10 cellular contexts compared by ENCODE assay signal in the genomic region with DNA sequence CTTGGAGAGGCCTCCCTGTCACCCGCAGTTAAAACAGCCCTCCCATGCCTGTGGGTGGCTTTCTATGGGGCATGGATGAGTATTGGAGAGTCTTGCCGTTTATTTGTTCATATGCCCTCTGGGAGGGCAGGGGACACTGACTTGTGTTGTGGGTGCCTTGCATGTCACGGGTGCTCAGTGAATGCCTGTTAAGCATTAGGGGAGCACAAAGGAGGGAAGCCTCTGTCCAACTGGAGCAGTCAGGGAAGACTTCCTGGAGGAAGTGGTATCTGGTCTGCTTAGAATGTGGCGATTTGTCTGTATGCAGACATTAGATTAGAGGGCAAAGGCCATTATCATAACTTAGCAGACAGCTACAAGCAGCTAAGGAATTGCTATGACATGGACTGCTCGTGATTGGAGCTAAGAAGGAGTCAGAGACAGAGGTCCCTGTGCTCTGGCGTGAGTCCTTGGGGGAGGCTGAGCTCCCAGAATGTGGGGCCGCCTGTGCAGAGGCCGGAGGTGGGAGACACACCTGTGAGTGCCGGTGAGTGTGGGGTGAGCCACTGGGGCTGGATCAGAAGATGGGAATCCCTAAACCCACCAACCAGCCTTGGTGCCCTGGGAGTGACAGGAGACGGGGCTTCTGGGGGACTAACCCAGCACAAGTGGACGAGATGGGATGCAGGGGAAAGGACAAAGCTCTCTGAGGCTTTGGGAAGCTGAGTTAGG.
DNase-seq lines count a peak whose midpoint lies in the region; ATAC-seq, FAIRE-seq and TF ChIP-seq lines count a peak whose summit lies in the region.
"Had no signal": no experiment of that assay in that cellular context is flagged by ENCODE, and none has a peak within 500 bp of the region (broad histone marks: within the 10 kb centered on the region; RNA-seq: fewer than 3 reads in every experiment).

No MANE protein-coding gene starts in this region.

- H2AFZ ChIP-seq in HepG2 (ENCODE audit: low read length) = no peak overlapping the region

- no peaks in the 10 kb centered on the region for H3K9me3 Mint-ChIP-seq in IgD-negative memory B cell
- no peaks in the 10 kb centered on the region for H3K9me3 Mint-ChIP-seq in activated naive CD8-positive, alpha-beta T cell treated with anti-CD3 and anti-CD28 coated beads, Interleukin-2, amount 10 ng/mL, durations not matched to agents 7 days and 5 days

- no peak for DNase-seq in activated naive CD8-positive, alpha-beta T cell treated with anti-CD3 and anti-CD28 coated beads, Interleukin-2, amount 10 ng/mL, durations not matched to agents 7 days and 5 days
- DNase-seq in HepG2 (ENCODE audit: low spot score) (no peak), D341Med (ENCODE audit: low spot score) (no peak), HCEC 1CT (no peak), dermis blood vessel endothelial cell (no peak)
- DNase-seq: NCI-H187 treated with DMSO at 0.1 percent for 48 hours had no signal

- no peak overlapping the region for H3K4me2 ChIP-seq in HepG2 (ENCODE audit: low read depth, low read length)

- peak overlapping the region; percentile 7 for H3K27ac ChIP-seq in HepG2 (ENCODE audit: extremely low read length, insufficient read depth, low read length)
- peak overlapping the region; percentile 100 for H3K27ac ChIP-seq in stomach smooth muscle (ENCODE audit: low read length)

- H3K27me3 ChIP-seq in HepG2 (ENCODE audit: control insufficient read depth in 1 of 2, insufficient read depth in 2 of 2, low read length in 2 of 2) = no peaks in the 10 kb centered on the region
- H3K27me3 ChIP-seq in stomach smooth muscle (ENCODE audit: control insufficient read depth in 1 of 2, insufficient read depth in 2 of 2, low read length in 2 of 2) = no peaks in the 10 kb centered on the region

- H3K9me3 ChIP-seq in HepG2 (ENCODE audit: low read length) (no peaks in the 10 kb centered on the region), stomach smooth muscle (ENCODE audit: control insufficient read depth in 2 of 2, low read length in 2 of 2) (no peaks in the 10 kb centered on the region)

- peaks cover 35 to 48% (median 47%) of the 10 kb centered on the region in 3 donors for H3K4me1 Mint-ChIP-seq in IgD-negative memory B cell
- peaks cover 53% of the 10 kb centered on the region for H3K4me1 Mint-ChIP-seq in activated naive CD8-positive, alpha-beta T cell treated with anti-CD3 and anti-CD28 coated beads, Interleukin-2, amount 10 ng/mL, durations not matched to agents 7 days and 5 days

- peaks cover 63% of the 10 kb centered on the region for H3K4me1 ChIP-seq in HepG2 (ENCODE audit: insufficient read depth, low read length)
- peaks cover 91% of the 10 kb centered on the region for H3K4me1 ChIP-seq in stomach smooth muscle (ENCODE audit: control insufficient read depth, insufficient read depth, low read length)

- TF ChIP-seq POLR2A in HepG2 (IDR thresholded peaks at IDR 0.05; ENCODE audit: insufficient read depth in 1 of 2, low read depth in 2 of 2, low read length in 2 of 2) = no peak

- H3K4me3 Mint-ChIP-seq in IgD-negative memory B cell = peak overlapping the region in 3 of 4 donors; percentile 63 to 72 (median 71)
- H3K4me3 Mint-ChIP-seq in activated naive CD8-positive, alpha-beta T cell treated with anti-CD3 and anti-CD28 coated beads, Interleukin-2, amount 10 ng/mL, durations not matched to agents 7 days and 5 days = peak overlapping the region; percentile 62

- no TSS peak for BruUV-seq in HepG2 (replicated peaks; lab: Mats Ljungman, UMichigan)

- peaks cover 74% of the 10 kb centered on the region for H4K20me1 ChIP-seq in HepG2 (ENCODE audit: insufficient read depth, low read length)

- in situ Hi-C loops in HepG2 (cut with HindIII; ENCODE audit: extremely low pct_ligation_motif_present, low pct_unique_long_range_greater_than_20kb) = loop anchor here (5.0 kb wide), 2 partner anchors 70 to 95 kb away; no protein-coding TSS in a partner anchor

- no peak overlapping the region for H3K4me3 ChIP-seq in HepG2 (replicated peaks in 1 of 3; ENCODE audit: insufficient read depth in 1 of 3, low read depth in 2 of 3, low read length in 3 of 3)
- H3K4me3 ChIP-seq in stomach smooth muscle (ENCODE audit: low read length in 2 of 2) = peak overlapping the region in 1 of 2 donors; percentile 64

- TF ChIP-seq CTCF in HepG2 (CRISPR knock-in tag; IDR thresholded peaks at IDR 0.05) = no peak

- H3K9ac ChIP-seq in HepG2 (ENCODE audit: insufficient read depth, low read depth, low read length) (no peak overlapping the region), stomach smooth muscle (ENCODE audit: low read length in 2 of 2) (peak overlapping the region; percentile 76 to 83)

- H3K36me3 Mint-ChIP-seq in IgD-negative memory B cell = no peaks in the 10 kb centered on the region
- no peaks in the 10 kb centered on the region for H3K36me3 Mint-ChIP-seq in activated naive CD8-positive, alpha-beta T cell treated with anti-CD3 and anti-CD28 coated beads, Interleukin-2, amount 10 ng/mL, durations not matched to agents 7 days and 5 days

- peaks cover 5% of the 10 kb centered on the region for H3K27me3 Mint-ChIP-seq in IgD-negative memory B cell
- no peaks in the 10 kb centered on the region for H3K27me3 Mint-ChIP-seq in activated naive CD8-positive, alpha-beta T cell treated with anti-CD3 and anti-CD28 coated beads, Interleukin-2, amount 10 ng/mL, durations not matched to agents 7 days and 5 days

- peak; percentile 16 for ATAC-seq in activated naive CD8-positive, alpha-beta T cell treated with anti-CD3 and anti-CD28 coated beads, Interleukin-2, amount 10 ng/mL, durations not matched to agents 7 days and 5 days (ENCODE audit: low read depth)
- ATAC-seq in HepG2 (no peak), GM21723 (IDR thresholded peaks at IDR 0.05; ENCODE audit: unreplicated experiment) (no peak)

- CTCF ChIA-PET in HepG2 (lab: Yijun Ruan, JAX; ENCODE audit: low intra/inter-chr PET ratio, low total read pairs) = no interaction called here

- no peak for TF ChIP-seq EP300 in HepG2 (IDR thresholded peaks at IDR 0.05; ENCODE audit: low read depth in 2 of 2, low read length in 2 of 2)
- TF ChIP-seq EP300 in HepG2 (CRISPR knock-in tag; IDR thresholded peaks at IDR 0.05; ENCODE audit: borderline replicate concordance) = no peak

- no peak for FAIRE-seq in HepG2 (lab: Jason Lieb, UNC)
- FAIRE-seq: GM12891 had no signal

- POLR2A ChIA-PET in activated naive CD8-positive, alpha-beta T cell treated with anti-CD3 and anti-CD28 coated beads, Interleukin-2, amount 10 ng/mL, durations not matched to agents 7 days and 5 days (lab: Charles Lee) = interaction anchor here (0.7 to 2.4 kb wide), 8 partner anchors 9 to 102 kb away, joined by 3 to 8 read pairs (median 4); no protein-coding TSS in a partner anchor
- POLR2A ChIA-PET in HepG2 (lab: Yijun Ruan, JAX) = interaction anchor here (1.1 to 9.2 kb wide), 2 partner anchors 25 to 531 kb away, joined by 3 to 107 read pairs; a partner anchor contains a TSS

- intact Hi-C loops in HepG2 (cut with micrococcal nuclease; ENCODE audit: unreplicated experiment) = no loop called here

- H3K36me3 ChIP-seq in HepG2 (replicated peaks in 1 of 2; ENCODE audit: control insufficient read depth in 1 of 2, insufficient read depth in 2 of 2, low read length in 2 of 2) = peaks cover 21 to 58% of the 10 kb centered on the region in 2 experiments; a peak in 4 of 5 replicates
- no peaks in the 10 kb centered on the region for H3K36me3 ChIP-seq in stomach smooth muscle (ENCODE audit: control insufficient read depth in 2 of 2, insufficient read depth in 2 of 2, low read length in 2 of 2)

- TF ChIP-seq RAD21 in HepG2 (CRISPR knock-in tag; IDR thresholded peaks at IDR 0.05) = no peak

- H3K79me2 ChIP-seq in HepG2 (ENCODE audit: insufficient read depth, low read length) = peaks cover 35% of the 10 kb centered on the region

- WGBS in HepG2 (ENCODE audit: low lambda C conversion rate) = 94% methylated on average over 11 of the region's 11 CpGs

- H3K27ac Mint-ChIP-seq in IgD-negative memory B cell = peak overlapping the region; percentile 90 to 91 (median 90)
- H3K27ac Mint-ChIP-seq in activated naive CD8-positive, alpha-beta T cell treated with anti-CD3 and anti-CD28 coated beads, Interleukin-2, amount 10 ng/mL, durations not matched to agents 7 days and 5 days = peak overlapping the region; percentile 74

TF ChIP-seq in HepG2, 621 proteins besides CTCF, POLR2A, EP300 and RAD21:
- peak; percentile 77 for TF ChIP-seq ZFP36 (IDR thresholded peaks at IDR 0.05; ENCODE audit: borderline replicate concordance, low read depth, low read length, partially characterized antibody)
- no peak for TF ChIP-seq CHD4 (IDR thresholded peaks at IDR 0.05; ENCODE audit: borderline replicate concordance, low read length)
